10 cellular contexts compared by ENCODE assay signal in the genomic region with DNA sequence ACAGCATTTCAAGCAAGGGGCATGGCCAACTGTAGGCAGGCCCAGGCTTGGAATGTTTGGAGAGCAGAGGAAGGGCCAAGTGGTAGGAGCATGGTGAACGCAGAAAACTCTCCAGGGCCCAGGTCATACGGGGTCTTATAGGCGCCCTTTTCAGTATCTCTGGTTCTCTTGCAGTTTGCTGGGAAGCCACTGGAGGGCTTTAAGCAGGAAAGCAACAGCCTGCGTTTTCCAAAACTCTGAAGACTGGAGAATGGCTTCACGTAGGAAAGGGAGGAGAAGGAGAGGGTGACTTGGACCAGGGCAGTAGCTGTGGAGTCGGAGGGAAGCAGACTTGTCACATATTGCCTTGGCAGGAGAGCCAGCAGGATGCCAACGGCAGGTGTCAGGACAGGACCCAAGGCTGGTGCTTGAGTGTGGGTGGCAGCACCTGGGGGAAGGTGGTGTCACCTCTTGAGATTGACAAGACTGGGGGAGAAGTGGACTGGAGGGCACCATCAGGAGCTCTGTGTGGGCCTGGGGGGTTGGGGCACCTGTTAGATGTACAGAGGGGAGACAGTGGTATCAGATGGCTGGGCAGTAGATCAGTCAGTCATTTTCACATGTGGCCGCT. TPM values are rescaled to one million over a fixed set of nuclear protein-coding genes. Genes with fewer than 3 reads are reported as not detected.
DNase-seq lines count a peak whose midpoint lies in the region; ATAC-seq and TF ChIP-seq lines count a peak whose summit lies in the region.
"Had no signal": no experiment of that assay in that cellular context is flagged by ENCODE, and none has a peak within 500 bp of the region (broad histone marks: within the 10 kb centered on the region; RNA-seq: fewer than 3 reads in every experiment).

No MANE protein-coding gene starts in this region.

- H3K36me3 ChIP-seq in SU-DHL-6 (ENCODE audit: low read length), result no peaks in the 10 kb centered on the region

- no peaks in the 10 kb centered on the region for H3K27me3 ChIP-seq in SU-DHL-6 (ENCODE audit: low read length)

- H4K20me1 ChIP-seq in SU-DHL-6 (ENCODE audit: low read depth, low read length), result no peaks in the 10 kb centered on the region

- peak; percentile 20 for DNase-seq in left cardiac atrium
- DNase-seq in Right ventricle myocardium superior, result no peak
- peak; percentile 50 for DNase-seq in iPS-NIHi11 (ENCODE audit: low spot score)
- no peak for DNase-seq in GDM1 (lab: John Stamatoyannopoulos, UW)
- no peak for DNase-seq in HK-2 (ENCODE audit: unreplicated experiment)

- no peaks in the 10 kb centered on the region for H3K9me3 ChIP-seq in SU-DHL-6 (ENCODE audit: insufficient read depth, low read length)

- intact Hi-C loops in left cardiac atrium (cut with DNase I) (loop anchor here (5.0 kb wide), 2 partner anchors 185 to 220 kb away; no protein-coding TSS in a partner anchor), Right ventricle myocardium superior (cut with DNase I) (loop anchor here (5.0 kb wide), 1 partner anchor 215 kb away; no protein-coding TSS in a partner anchor)

- H3F3A ChIP-seq in SU-DHL-6 (ENCODE audit: insufficient read depth), result no peaks in the 10 kb centered on the region; the same call in 1 of the 2 replicates

- ATAC-seq in left cardiac atrium (peak in 1 of 2 donors; percentile 57), Right ventricle myocardium superior (ENCODE audit: poor library complexity) (no peak), GM21529 (IDR thresholded peaks at IDR 0.05; ENCODE audit: unreplicated experiment) (no peak), HG02678 (IDR thresholded peaks at IDR 0.05; ENCODE audit: unreplicated experiment) (no peak)

- no peak overlapping the region for H3K4me2 ChIP-seq in SU-DHL-6 (ENCODE audit: low read depth, low read length, poor library complexity, severe bottlenecking)

- H3K4me3 ChIP-seq in SU-DHL-6 (ENCODE audit: insufficient read depth, low read length, poor library complexity, severe bottlenecking), result no peak overlapping the region

- H3K9me2 ChIP-seq in SU-DHL-6 (replicated peaks; ENCODE audit: insufficient read depth, low read length), result no peaks in the 10 kb centered on the region

- no peak overlapping the region for H3K9ac ChIP-seq in SU-DHL-6 (ENCODE audit: low read length)

- peak; percentile 20 for TF ChIP-seq CTCF in SU-DHL-6 (IDR thresholded peaks at IDR 0.05; ENCODE audit: insufficient read depth, low read length, poor library complexity, severe bottlenecking)

- H3K27ac ChIP-seq in SU-DHL-6 (ENCODE audit: low read depth, low read length), result no peak overlapping the region

- no peak overlapping the region for H2AFZ ChIP-seq in SU-DHL-6 (ENCODE audit: low read depth, low read length, severe bottlenecking)

- no peaks in the 10 kb centered on the region for H3K79me2 ChIP-seq in SU-DHL-6 (ENCODE audit: insufficient read depth, low read length)

RNA-seq across cellular contexts. Expression of gene TKTL1, which starts 21.9 kb away (rescaled TPM):
- 1 to 10 TPM; 4.1 to 7.0 TPM for total RNA-seq in left cardiac atrium
- 14.0 TPM for total RNA-seq in Right ventricle myocardium superior

RNA-seq across cellular contexts. Expression of gene TEX28, which starts 22.6 kb away (rescaled TPM):
- total RNA-seq in left cardiac atrium (not detected), Right ventricle myocardium superior (not detected)
- total RNA-seq: subcutaneous adipose tissue; T-helper 2 cell treated with Interferon-gamma antibody and Interleukin-4, amounts not matched to agents 100 ng/mL and 5 ng/mL, for 36 hours had no signal

RNA-seq across cellular contexts. Expression of gene FLNA, which starts 56.9 kb away (rescaled TPM):
- 100 to 1,000 TPM; 406 to 476 TPM for total RNA-seq in left cardiac atrium
- 216 TPM for total RNA-seq in Right ventricle myocardium superior

Comparison
In these comparisons a context has a peak if more than half of its experiments do, and no peak if none do; other contexts are left out.
1. DNase-seq: peak in left cardiac atrium (single experiment) and iPS-NIHi11 (single experiment); none in Right ventricle myocardium superior (single experiment), GDM1 (single experiment) and HK-2 (single experiment).